ENCODE assay signal across 14 cellular contexts in genomic region chr17:82287013-82287848, GRCh38. TPM values are rescaled to one million over a fixed set of nuclear protein-coding genes. Genes with fewer than 3 reads are reported as not detected.
A peak's percentile ranks its signal among the peaks of the same experiment; 100 is the strongest.
DNase-seq lines count a peak whose midpoint lies in the region; ATAC-seq, FAIRE-seq and TF ChIP-seq lines count a peak whose summit lies in the region.
"Had no signal": no experiment of that assay in that cellular context is flagged by ENCODE, and none has a peak within 500 bp of the region (broad histone marks: within the 10 kb centered on the region; RNA-seq: fewer than 3 reads in every experiment).

No MANE protein-coding gene starts in this region.

- H3K4me2 ChIP-seq in mammary epithelial cell (ENCODE audit: insufficient read depth, low read depth, low read length) (no peak overlapping the region), GM12878 (ENCODE audit: control insufficient read depth, insufficient read depth) (no peak overlapping the region)

- TF ChIP-seq EP300 in GM12878 (IDR thresholded peaks at IDR 0.05; ENCODE audit: borderline replicate concordance in 1 of 2, control insufficient read depth in 1 of 2, low read depth in 2 of 2, low read length in 2 of 2) = no peak

- CTCF ChIA-PET in MCF 10A (lab: Yijun Ruan, JAX) = no interaction called here
- CTCF ChIA-PET in mammary epithelial cell (lab: Charles Lee; ENCODE audit: low non-redundant PET) = no interaction called here
- CTCF ChIA-PET in GM12878 (lab: Yijun Ruan, JAX) = interaction anchor here (1.0 to 1.2 kb wide), 2 partner anchors 8 to 12 kb away, joined by 3 to 4 read pairs; no protein-coding TSS in a partner anchor

- H3K27ac ChIP-seq in mammary epithelial cell (ENCODE audit: insufficient read depth, low read depth, low read length) (no peak overlapping the region), GM12878 (ENCODE audit: control insufficient read depth, insufficient read depth) (no peak overlapping the region), muscle layer of colon (ENCODE audit: low read depth, low read length) (peak overlapping the region; percentile 61), upper lobe of right lung (peak overlapping the region; percentile 85)

- TF ChIP-seq CTCF in MCF 10A (IDR thresholded peaks at IDR 0.05; ENCODE audit: unreplicated experiment) (no peak), mammary epithelial cell (conservative IDR thresholded peaks at IDR 0.05 in 1 of 2, IDR thresholded peaks at IDR 0.05 in 1 of 2; ENCODE audit: extremely low read depth in 1 of 2, insufficient read depth in 1 of 2, low read depth in 1 of 2, low read length in 2 of 2) (no peak), GM12878 (IDR thresholded peaks at IDR 0.05 in 2 of 3, conservative IDR thresholded peaks at IDR 0.05 in 1 of 3; ENCODE audit: control insufficient read depth in 2 of 3, extremely low read depth in 1 of 3, insufficient read depth in 1 of 3, low read depth in 3 of 3, low read length in 3 of 3) (no peak), upper lobe of right lung (IDR thresholded peaks at IDR 0.05) (no peak)

- H3K36me3 ChIP-seq in mammary epithelial cell (ENCODE audit: insufficient read depth, low read length) = no peaks in the 10 kb centered on the region
- H3K36me3 ChIP-seq in GM12878 (ENCODE audit: control insufficient read depth in 2 of 2, insufficient read depth in 2 of 2, low read length in 1 of 2) = no peaks in the 10 kb centered on the region
- no peaks in the 10 kb centered on the region for H3K36me3 ChIP-seq in muscle layer of colon (ENCODE audit: insufficient read depth, low read length)
- H3K36me3 ChIP-seq in upper lobe of right lung = no peaks in the 10 kb centered on the region
- H3K36me3 ChIP-seq: tibial nerve had no signal

- intact Hi-C loops in MCF 10A (cut with micrococcal nuclease) (no loop called here), mammary epithelial cell (cut with micrococcal nuclease) (no loop called here), GM12878 (cut with micrococcal nuclease; ENCODE audit: unreplicated experiment) (no loop called here), upper lobe of right lung (cut with DNase I) (no loop called here)

- H3K27me3 ChIP-seq in mammary epithelial cell (ENCODE audit: insufficient read depth, low read length) (no peaks in the 10 kb centered on the region), GM12878 (replicated peaks in 1 of 2; ENCODE audit: control insufficient read depth in 2 of 2, insufficient read depth in 2 of 2, low read length in 1 of 2) (no peaks in the 10 kb centered on the region), muscle layer of colon (ENCODE audit: control insufficient read depth in 1 of 2, insufficient read depth in 2 of 2, low read length in 2 of 2) (no peaks in the 10 kb centered on the region), upper lobe of right lung (no peaks in the 10 kb centered on the region)
- H3K27me3 ChIP-seq: tibial nerve had no signal

- no peak for DNase-seq in MCF 10A (ENCODE audit: unreplicated experiment)
- no peak for DNase-seq in mammary epithelial cell
- no peak for DNase-seq in GM12878 (ENCODE audit: low read depth, low spot score)
- DNase-seq in upper lobe of right lung = no peak
- DNase-seq in EL = no peak
- DNase-seq in hippocampal formation (lab: John Stamatoyannopoulos, UW) = no peak
- DNase-seq: activated CD8-positive, alpha-beta memory T cell treated with anti-CD3 and anti-CD28 coated beads, Interleukin-2, amount 50 U/mL, for 48 hours; effector CD8-positive, alpha-beta T cell; NCI-H446 had no signal

- WGBS in mammary epithelial cell (ENCODE audit: low coverage, missing lambda C conversion rate) = 83% methylated on average over 8 of the region's 8 CpGs
- WGBS in GM12878 (ENCODE audit: insufficient coverage, insufficient replicate concordance, low lambda C conversion rate, missing lambda C conversion rate) = 28% methylated on average over 8 of the region's 8 CpGs

- peaks cover 33% of the 10 kb centered on the region for H3K4me1 ChIP-seq in mammary epithelial cell (ENCODE audit: insufficient read depth, low read length)
- H3K4me1 ChIP-seq in GM12878 (ENCODE audit: control insufficient read depth, insufficient read depth, low read length) = no peaks in the 10 kb centered on the region
- H3K4me1 ChIP-seq in muscle layer of colon (ENCODE audit: insufficient read depth, low read length) = peaks cover 25% of the 10 kb centered on the region
- peaks cover 35% of the 10 kb centered on the region for H3K4me1 ChIP-seq in upper lobe of right lung

- dilution Hi-C loops in mammary epithelial cell (cut with HindIII; ENCODE audit: low sequenced_read_pairs) = no loop called here

- SMC1A ChIA-PET in GM12878 (lab: Charles Lee; ENCODE audit: uncharacterized antibody, unreplicated experiment) = no interaction called here

- H3K9me3 ChIP-seq in mammary epithelial cell (replicated peaks; ENCODE audit: insufficient read depth, low read length) (no peaks in the 10 kb centered on the region), GM12878 (replicated peaks; ENCODE audit: control insufficient read depth, insufficient read depth, low read length) (no peaks in the 10 kb centered on the region), muscle layer of colon (ENCODE audit: low read length) (no peaks in the 10 kb centered on the region), upper lobe of right lung (no peaks in the 10 kb centered on the region)
- H3K9me3 ChIP-seq: tibial nerve had no signal

- in situ Hi-C loops in mammary epithelial cell (cut with MboI; ENCODE audit: low sequenced_read_pairs in 2 of 2) (no loop called here), GM12878 (cut with MboI) (no loop called here)

- H3K9ac ChIP-seq in mammary epithelial cell (ENCODE audit: insufficient read depth, low read length) = no peak overlapping the region
- H3K9ac ChIP-seq in GM12878 (ENCODE audit: control insufficient read depth, insufficient read depth, low read length) = no peak overlapping the region
- no peak overlapping the region for H3K9ac ChIP-seq in muscle layer of colon (ENCODE audit: low read length)

- H3K4me3 ChIP-seq in mammary epithelial cell (replicated peaks in 1 of 3; ENCODE audit: insufficient read depth in 1 of 3, low read depth in 2 of 3, low read length in 3 of 3) = no peak overlapping the region
- no peak overlapping the region for H3K4me3 ChIP-seq in GM12878
- no peak overlapping the region for H3K4me3 ChIP-seq in muscle layer of colon (ENCODE audit: low read depth in 1 of 2, low read length in 2 of 2)
- no peak overlapping the region for H3K4me3 ChIP-seq in upper lobe of right lung
- H3K4me3 ChIP-seq: tibial nerve had no signal

- H3K4me3 Mint-ChIP-seq in MCF 10A (ENCODE audit: unreplicated experiment) = peak overlapping the region; percentile 45

- TF ChIP-seq POLR2A in GM12878 (IDR thresholded peaks at IDR 0.05; ENCODE audit: low read depth, low read length) = no peak

- FAIRE-seq in GM12878 (lab: Jason Lieb, UNC) = peak; percentile 31
- FAIRE-seq: TTC549 had no signal

- no peak for TF ChIP-seq RAD21 in GM12878 (IDR thresholded peaks at IDR 0.05; ENCODE audit: insufficient read depth, low read depth, low read length)

- POLR2A ChIA-PET in MCF 10A (lab: Yijun Ruan, JAX) (interaction anchor here (2.3 kb wide), 1 partner anchor 10 kb away, joined by 20 read pairs; no protein-coding TSS in a partner anchor), GM12878 (lab: Charles Lee) (interaction anchor here (0.8 kb wide), 1 partner anchor 10 kb away, joined by 3 read pairs; no protein-coding TSS in a partner anchor)

- RAD21 ChIA-PET in GM12878 (lab: Charles Lee; ENCODE audit: unreplicated experiment) = interaction anchor here (1.0 to 1.1 kb wide), 2 partner anchors 9 to 11 kb away, joined by 3 read pairs; no protein-coding TSS in a partner anchor

- no peaks in the 10 kb centered on the region for H3K9me3 Mint-ChIP-seq in MCF 10A (ENCODE audit: unreplicated experiment)

- H4K20me1 ChIP-seq in mammary epithelial cell (ENCODE audit: insufficient read depth, low read length) (no peaks in the 10 kb centered on the region), GM12878 (ENCODE audit: control insufficient read depth, insufficient read depth) (no peaks in the 10 kb centered on the region)

- ATAC-seq in GM12878 = no peak; the same call in 2 of the 3 replicates
- no peak for ATAC-seq in upper lobe of right lung
- no peak for ATAC-seq in HG03521 (IDR thresholded peaks at IDR 0.05; ENCODE audit: unreplicated experiment)

- no peak overlapping the region for H2AFZ ChIP-seq in mammary epithelial cell (ENCODE audit: low read depth, low read length)
- no peak overlapping the region for H2AFZ ChIP-seq in GM12878 (ENCODE audit: control insufficient read depth, low read depth, low read length)

- H3K79me2 ChIP-seq in mammary epithelial cell (ENCODE audit: insufficient read depth, low read length) (peaks cover 4% of the 10 kb centered on the region), GM12878 (ENCODE audit: control insufficient read depth, insufficient read depth, low read length) (peaks cover 1% of the 10 kb centered on the region)

- no peaks in the 10 kb centered on the region for H3K27me3 Mint-ChIP-seq in MCF 10A (ENCODE audit: insufficient read depth, unreplicated experiment)

- BruUV-seq in MCF 10A (replicated peaks; lab: Mats Ljungman, UMichigan) (no TSS peak), mammary epithelial cell (replicated peaks; lab: Mats Ljungman, UMichigan) (no TSS peak), GM12878 (replicated peaks; lab: Mats Ljungman, UMichigan) (no TSS peak)

- peak overlapping the region; percentile 73 for H3K27ac Mint-ChIP-seq in MCF 10A (ENCODE audit: low read depth, unreplicated experiment)

- H3K36me3 Mint-ChIP-seq in MCF 10A (ENCODE audit: insufficient read depth, unreplicated experiment) = no peaks in the 10 kb centered on the region

- H3K4me1 Mint-ChIP-seq in MCF 10A (ENCODE audit: insufficient read depth, unreplicated experiment) = peaks cover 28% of the 10 kb centered on the region

RNA-seq across cellular contexts. Expression of gene CSNK1D, which starts 13.7 kb away (rescaled TPM):
- 191 and 193 TPM in 2 replicates for total RNA-seq in MCF 10A (2022)
- total RNA-seq in mammary epithelial cell = 100 to 1,000 TPM in 1 of 2 donors, 10 to 100 TPM in 1; 68.7 to 163 TPM
- 146 TPM for polyA plus RNA-seq in mammary epithelial cell
- 216 TPM for polyA minus RNA-seq in mammary epithelial cell
- 85.1 and 93.8 TPM in 2 replicates for total RNA-seq in GM12878 (2013; cell fraction: nucleolus; rRNA removed)
- total RNA-seq in GM12878 (2014; rRNA removed) = 17.3 and 25.0 TPM in 2 replicates
- total RNA-seq in GM12878 (2014; rRNA removed; fragmentation: Illumina TruSeq; extraction: Trizol) = 26.4 and 27.8 TPM in 2 replicates
- total RNA-seq in GM12878 (2021) = 85.5 and 94.2 TPM in 2 replicates
- polyA plus RNA-seq in GM12878 (2011; ENCODE audit: low read depth) = 42.9 TPM
- 40.7 and 54.4 TPM in 2 replicates for polyA plus RNA-seq in GM12878 (2011; rRNA removed)
- polyA plus RNA-seq in GM12878 (2011; cell fraction: cytosol; rRNA removed) = 58.6 and 69.9 TPM in 2 replicates
- polyA plus RNA-seq in GM12878 (2011; cell fraction: nucleus; rRNA removed) = 236 and 302 TPM in 2 replicates
- 62.0 and 78.9 TPM in 2 replicates for polyA plus RNA-seq in GM12878 (2012)
- 72.5 and 105 TPM in 2 replicates for polyA plus RNA-seq in GM12878 (2014; fragmentation: Illumina TruSeq; extraction: Trizol)
- 10 to 100 TPM in 1 of 2 experiments, 1 to 10 TPM in 1; 5.7 to 13.0 TPM for polyA plus RNA-seq in GM12878 (2014; fragmentation: Nextera tagmentation; extraction: Ambion mirVana)
- polyA plus RNA-seq in GM12878 (2014; rRNA removed) = 74.9 and 90.3 TPM in 2 replicates
- 10 to 100 TPM; 61.8 to 63.4 TPM for polyA plus RNA-seq in GM12878 (2016; fragmentation: Nextera tagmentation; extraction: Ambion mirVana)
- polyA minus RNA-seq in GM12878 (2011; rRNA and poly(A)+ RNA removed) = 53.9 and 56.8 TPM in 2 replicates
- 25.1 and 26.0 TPM in 2 replicates for polyA minus RNA-seq in GM12878 (2011; cell fraction: cytosol; rRNA and poly(A)+ RNA removed)
- 38.6 and 73.4 TPM in 2 replicates for polyA minus RNA-seq in GM12878 (2011; cell fraction: nucleus; rRNA and poly(A)+ RNA removed)
- total RNA-seq in upper lobe of right lung = 150 TPM

RNA-seq across cellular contexts. Expression of gene CD7, which starts 30.2 kb away (rescaled TPM):
- total RNA-seq in MCF 10A (2022) (0.63 and 0.71 TPM in 2 replicates), mammary epithelial cell (not detected), GM12878 (2014; rRNA removed) (not detected in 2 replicates), GM12878 (2014; rRNA removed; fragmentation: Illumina TruSeq; extraction: Trizol) (not detected in 2 replicates), GM12878 (2021) (0.33 TPM in 1 of 2 replicates, not detected in the other), upper lobe of right lung (7.2 TPM)
- polyA plus RNA-seq in mammary epithelial cell (not detected), GM12878 (2011; rRNA removed) (not detected in 2 replicates), GM12878 (2014; fragmentation: Illumina TruSeq; extraction: Trizol) (not detected in 2 replicates), GM12878 (2014; fragmentation: Nextera tagmentation; extraction: Ambion mirVana) (not detected), GM12878 (2014; rRNA removed) (0.60 TPM in 1 of 2 replicates, not detected in the other), GM12878 (2016; fragmentation: Nextera tagmentation; extraction: Ambion mirVana) (not detected)
- not detected for polyA minus RNA-seq in mammary epithelial cell
- not detected in 2 replicates for total RNA-seq in GM12878 (2013; cell fraction: nucleolus; rRNA removed)
- polyA plus RNA-seq in GM12878 (2011; ENCODE audit: low read depth) = not detected
- 0.07 and 0.18 TPM in 2 replicates for polyA plus RNA-seq in GM12878 (2011; cell fraction: cytosol; rRNA removed)
- polyA plus RNA-seq in GM12878 (2011; cell fraction: nucleus; rRNA removed) = 0.33 and 0.53 TPM in 2 replicates
- polyA plus RNA-seq in GM12878 (2012) = 0.14 TPM in 1 of 2 replicates, not detected in the other
- not detected in 2 replicates for polyA minus RNA-seq in GM12878 (2011; rRNA and poly(A)+ RNA removed)
- not detected in 2 replicates for polyA minus RNA-seq in GM12878 (2011; cell fraction: cytosol; rRNA and poly(A)+ RNA removed)
- 0.19 TPM in 1 of 2 replicates, not detected in the other for polyA minus RNA-seq in GM12878 (2011; cell fraction: nucleus; rRNA and poly(A)+ RNA removed)
- total RNA-seq: M059J had no signal

RNA-seq across cellular contexts. Expression of gene SECTM1, which starts 46.3 kb away (rescaled TPM):
- total RNA-seq in MCF 10A (2022) (7.5 and 13.4 TPM in 2 replicates), mammary epithelial cell (1 to 10 TPM; 2.7 to 3.5 TPM), GM12878 (2014; rRNA removed) (not detected in 2 replicates), GM12878 (2014; rRNA removed; fragmentation: Illumina TruSeq; extraction: Trizol) (not detected in 2 replicates), GM12878 (2021) (0.08 TPM in 1 of 2 replicates, not detected in the other), upper lobe of right lung (26.4 TPM)
- polyA plus RNA-seq in mammary epithelial cell (3.0 TPM), GM12878 (2011; rRNA removed) (0.12 TPM in 1 of 2 replicates, not detected in the other), GM12878 (2014; fragmentation: Illumina TruSeq; extraction: Trizol) (0.10 TPM in 1 of 2 replicates, not detected in the other), GM12878 (2014; fragmentation: Nextera tagmentation; extraction: Ambion mirVana) (not detected), GM12878 (2014; rRNA removed) (0.11 TPM in 1 of 2 replicates, not detected in the other), GM12878 (2016; fragmentation: Nextera tagmentation; extraction: Ambion mirVana) (under 1 TPM in 1 of 2 experiments, not detected in 1; 0.13 TPM)
- 2.4 TPM for polyA minus RNA-seq in mammary epithelial cell
- not detected in 2 replicates for total RNA-seq in GM12878 (2013; cell fraction: nucleolus; rRNA removed)
- polyA plus RNA-seq in GM12878 (2011; ENCODE audit: low read depth) = not detected
- 0.15 and 0.22 TPM in 2 replicates for polyA plus RNA-seq in GM12878 (2011; cell fraction: cytosol; rRNA removed)
- 0.09 and 0.21 TPM in 2 replicates for polyA plus RNA-seq in GM12878 (2011; cell fraction: nucleus; rRNA removed)
- polyA plus RNA-seq in GM12878 (2012) = 0.07 TPM in 1 of 2 replicates, not detected in the other
- polyA minus RNA-seq in GM12878 (2011; rRNA and poly(A)+ RNA removed) = 0.10 TPM in 1 of 2 replicates, not detected in the other
- polyA minus RNA-seq in GM12878 (2011; cell fraction: cytosol; rRNA and poly(A)+ RNA removed) = not detected in 2 replicates
- not detected in 2 replicates for polyA minus RNA-seq in GM12878 (2011; cell fraction: nucleus; rRNA and poly(A)+ RNA removed)

RNA-seq across cellular contexts. Expression of gene SLC16A3, which starts 58.4 kb away (rescaled TPM):
- total RNA-seq in MCF 10A (2022) = 268 and 350 TPM in 2 replicates
- 100 to 1,000 TPM; 180 to 212 TPM for total RNA-seq in mammary epithelial cell
- 118 TPM for polyA plus RNA-seq in mammary epithelial cell
- polyA minus RNA-seq in mammary epithelial cell = 42.3 TPM
- 264 and 312 TPM in 2 replicates for total RNA-seq in GM12878 (2013; cell fraction: nucleolus; rRNA removed)
- total RNA-seq in GM12878 (2014; rRNA removed) = 33.4 and 37.8 TPM in 2 replicates
- 10.2 and 10.3 TPM in 2 replicates for total RNA-seq in GM12878 (2014; rRNA removed; fragmentation: Illumina TruSeq; extraction: Trizol)
- total RNA-seq in GM12878 (2021) = 46.5 and 49.5 TPM in 2 replicates
- polyA plus RNA-seq in GM12878 (2011; ENCODE audit: low read depth) = 24.0 TPM
- polyA plus RNA-seq in GM12878 (2011; rRNA removed) = 18.0 and 44.4 TPM in 2 replicates
- polyA plus RNA-seq in GM12878 (2011; cell fraction: cytosol; rRNA removed) = 60.2 and 98.5 TPM in 2 replicates
- polyA plus RNA-seq in GM12878 (2011; cell fraction: nucleus; rRNA removed) = 75.2 and 100 TPM in 2 replicates
- polyA plus RNA-seq in GM12878 (2012) = 102 and 145 TPM in 2 replicates
- 0.44 and 4.6 TPM in 2 replicates for polyA plus RNA-seq in GM12878 (2014; fragmentation: Illumina TruSeq; extraction: Trizol)
- polyA plus RNA-seq in GM12878 (2014; fragmentation: Nextera tagmentation; extraction: Ambion mirVana) = 1 to 10 TPM in 1 of 2 experiments, under 1 TPM in 1; 0.10 to 1.2 TPM
- 30.0 and 33.0 TPM in 2 replicates for polyA plus RNA-seq in GM12878 (2014; rRNA removed)
- polyA plus RNA-seq in GM12878 (2016; fragmentation: Nextera tagmentation; extraction: Ambion mirVana) = 1 to 10 TPM; 4.3 to 5.7 TPM
- 47.3 and 89.5 TPM in 2 replicates for polyA minus RNA-seq in GM12878 (2011; rRNA and poly(A)+ RNA removed)
- polyA minus RNA-seq in GM12878 (2011; cell fraction: cytosol; rRNA and poly(A)+ RNA removed) = 32.2 and 37.6 TPM in 2 replicates
- 66.3 and 84.2 TPM in 2 replicates for polyA minus RNA-seq in GM12878 (2011; cell fraction: nucleus; rRNA and poly(A)+ RNA removed)
- total RNA-seq in upper lobe of right lung = 77.5 TPM

Comparison
In these comparisons a context has a peak if more than half of its experiments do, and no peak if none do; other contexts are left out.
1. H3K27ac ChIP-seq: peak in muscle layer of colon (single experiment) and upper lobe of right lung (single experiment); none in mammary epithelial cell (single experiment) and GM12878 (single experiment).